Comparison of ENCODE assay signal across 17 cellular contexts in genomic region chr1:22845536-22845935, GRCh38.
"Had no signal": no experiment of that assay in that cellular context is flagged by ENCODE, and none has a peak within 500 bp of the region (broad histone marks: within the 10 kb centered on the region; RNA-seq: fewer than 3 reads in every experiment).

No MANE protein-coding gene starts in this region.

- H3K36me3 ChIP-seq: gastroesophageal sphincter, prostate gland, right lobe of liver, tibial artery, WERI-Rb-1 had no signal

- H3K27ac ChIP-seq: gastroesophageal sphincter, prostate gland, right lobe of liver, tibial artery, WERI-Rb-1 had no signal

- H3K27me3 ChIP-seq: right lobe of liver had no signal

- H3K4me1 ChIP-seq: prostate gland, right lobe of liver had no signal

- DNase-seq: activated CD4-positive, alpha-beta T cell treated with anti-CD3 and anti-CD28 coated beads for 36 hours; activated CD8-positive, alpha-beta memory T cell treated with anti-CD3 and anti-CD28 coated beads, Interleukin-2, amount 50 U/mL, for 4 hours; activated CD8-positive, alpha-beta T cell treated with anti-CD3 and anti-CD28 coated beads for 36 hours; activated naive CD8-positive, alpha-beta T cell treated with anti-CD3 and anti-CD28 coated beads, Interleukin-2, amount 10 ng/mL, durations not matched to agents 7 days and 5 days; aorta; effector CD4-positive, alpha-beta T cell; kidney glomerular epithelial cell; naive thymus-derived CD4-positive, alpha-beta T cell; right lobe of liver; stimulated activated CD4-positive, alpha-beta T cell treated with anti-CD3 and anti-CD28 coated beads, Interleukin-1b, Interleukin-23, amount 100 ng/mL, for 48 hours; T-cell; T1000; tibial artery; WERI-Rb-1 had no signal

- H3K4me3 ChIP-seq: gastroesophageal sphincter, prostate gland, right lobe of liver, tibial artery had no signal

- H3K9me3 ChIP-seq: gastroesophageal sphincter, prostate gland, right lobe of liver, tibial artery had no signal

- ATAC-seq: activated CD4-positive, alpha-beta T cell treated with anti-CD3 and anti-CD28 coated beads for 36 hours; activated CD8-positive, alpha-beta T cell treated with anti-CD3 and anti-CD28 coated beads for 36 hours; gastroesophageal sphincter; naive thymus-derived CD4-positive, alpha-beta T cell; stimulated activated memory B cell treated with anti-CD40 and anti-IgM and Interleukin-4, amounts not matched to agents 10 μg/mL and 1 μg/mL and 100 μg/mL, for 72 hours; T-cell had no signal
